17 cellular contexts compared by ENCODE assay signal in genomic region chr9:131092030-131092429, GRCh38. TPM values are rescaled to one million over a fixed set of nuclear protein-coding genes. Genes with fewer than 3 reads are reported as not detected.
DNase-seq lines count a peak whose midpoint lies in the region; ATAC-seq and TF ChIP-seq lines count a peak whose summit lies in the region.
"Had no signal": no experiment of that assay in that cellular context is flagged by ENCODE, and none has a peak within 500 bp of the region (broad histone marks: within the 10 kb centered on the region; RNA-seq: fewer than 3 reads in every experiment).

No MANE protein-coding gene starts in this region.

- H3K14ac ChIP-seq in trophoblast cell (ENCODE audit: low read length) = no peak overlapping the region

- intact Hi-C loops in breast epithelium (cut with DNase I; ENCODE audit: low total_unique reads) = no loop called here
- intact Hi-C loops in mammary epithelial cell (cut with micrococcal nuclease) = no loop called here

- H3K4me3 Mint-ChIP-seq in WTC11 = no peak overlapping the region
- no peak overlapping the region for H3K4me3 Mint-ChIP-seq in activated CD4-positive, alpha-beta memory T cell treated with anti-CD3 and anti-CD28 coated beads, Interleukin-2, amount 10 ng/mL, durations not matched to agents 7 days and 5 days
- H3K4me3 Mint-ChIP-seq: CD8-positive, alpha-beta T cell had no signal

- no peak overlapping the region for H2AFZ ChIP-seq in mammary epithelial cell (ENCODE audit: low read depth, low read length)
- H2AFZ ChIP-seq in trophoblast cell (ENCODE audit: insufficient read depth, low read length, poor library complexity) = no peak overlapping the region

- H3K4me1 ChIP-seq in breast epithelium = no peaks in the 10 kb centered on the region
- peaks cover 8% of the 10 kb centered on the region for H3K4me1 ChIP-seq in mammary epithelial cell (ENCODE audit: insufficient read depth, low read length)
- H3K4me1 ChIP-seq in iPS-15b (ENCODE audit: control insufficient read depth, insufficient read depth, low read length) = no peaks in the 10 kb centered on the region
- H3K4me1 ChIP-seq in trophoblast cell (ENCODE audit: control insufficient read depth in 1 of 2, insufficient read depth in 2 of 2, low read length in 2 of 2) = peaks cover 27 to 37% of the 10 kb centered on the region in 2 experiments

- peaks cover 6% of the 10 kb centered on the region for H3K27me3 Mint-ChIP-seq in WTC11 (ENCODE audit: low read depth)
- peaks cover 24% of the 10 kb centered on the region for H3K27me3 Mint-ChIP-seq in activated CD4-positive, alpha-beta memory T cell treated with anti-CD3 and anti-CD28 coated beads, Interleukin-2, amount 10 ng/mL, durations not matched to agents 7 days and 5 days

- H3K4me3 ChIP-seq in breast epithelium (no peak overlapping the region), mammary epithelial cell (replicated peaks in 1 of 3; ENCODE audit: insufficient read depth in 1 of 3, low read depth in 2 of 3, low read length in 3 of 3) (no peak overlapping the region), iPS-15b (ENCODE audit: low read depth, low read length) (no peak overlapping the region), trophoblast cell (ENCODE audit: low read depth, low read length) (no peak overlapping the region)
- H3K4me3 ChIP-seq: BLaER1, GM12878, HAP-1 had no signal

- TF ChIP-seq POLR2A in breast epithelium (IDR thresholded peaks at IDR 0.05) = no peak

- H3K36me3 ChIP-seq in breast epithelium = no peaks in the 10 kb centered on the region
- H3K36me3 ChIP-seq in mammary epithelial cell (ENCODE audit: insufficient read depth, low read length) = no peaks in the 10 kb centered on the region
- no peaks in the 10 kb centered on the region for H3K36me3 ChIP-seq in iPS-15b (ENCODE audit: control insufficient read depth, insufficient read depth, low read length)
- H3K36me3 ChIP-seq in trophoblast cell (ENCODE audit: control insufficient read depth in 1 of 2, insufficient read depth in 2 of 2, low read length in 2 of 2) = no peaks in the 10 kb centered on the region
- H3K36me3 ChIP-seq: BLaER1, HAP-1 had no signal

- in situ Hi-C loops in mammary epithelial cell (cut with MboI; ENCODE audit: low sequenced_read_pairs in 2 of 2) = no loop called here

- no peak overlapping the region for H4K8ac ChIP-seq in trophoblast cell (ENCODE audit: low read depth, low read length)

- no peak for TF ChIP-seq CTCF in breast epithelium (IDR thresholded peaks at IDR 0.05)
- no peak for TF ChIP-seq CTCF in mammary epithelial cell (conservative IDR thresholded peaks at IDR 0.05 in 1 of 2, IDR thresholded peaks at IDR 0.05 in 1 of 2; ENCODE audit: extremely low read depth in 1 of 2, insufficient read depth in 1 of 2, low read depth in 1 of 2, low read length in 2 of 2)
- TF ChIP-seq CTCF in WTC11 (IDR thresholded peaks at IDR 0.05) = no peak

- no peak overlapping the region for H4K91ac ChIP-seq in trophoblast cell (ENCODE audit: low read depth, low read length)

- H2AK5ac ChIP-seq in trophoblast cell (ENCODE audit: low read length) = no peak overlapping the region

- no peak overlapping the region for H4K12ac ChIP-seq in trophoblast cell (ENCODE audit: low read depth, low read length)

- no peaks in the 10 kb centered on the region for H3K79me2 ChIP-seq in mammary epithelial cell (ENCODE audit: insufficient read depth, low read length)
- H3K79me2 ChIP-seq in trophoblast cell (ENCODE audit: control insufficient read depth, insufficient read depth, low read length, poor library complexity) = peaks cover 3% of the 10 kb centered on the region

- no peak overlapping the region for H3K23ac ChIP-seq in trophoblast cell (ENCODE audit: low read length)

- H2BK120ac ChIP-seq in trophoblast cell (ENCODE audit: insufficient read depth, low read length, poor library complexity) = peak overlapping the region; percentile 1

- peak overlapping the region; percentile 7 to 23 for H3K27ac ChIP-seq in breast epithelium
- no peak overlapping the region for H3K27ac ChIP-seq in mammary epithelial cell (ENCODE audit: insufficient read depth, low read depth, low read length)
- peak overlapping the region; percentile 65 for H3K27ac ChIP-seq in trophoblast cell (ENCODE audit: low read depth, low read length)
- no peak overlapping the region for H3K27ac ChIP-seq in substantia nigra (ENCODE audit: low read depth, low read length, poor library complexity, severe bottlenecking)
- H3K27ac ChIP-seq: BLaER1 had no signal

- no peaks in the 10 kb centered on the region for H3K36me3 Mint-ChIP-seq in WTC11
- H3K36me3 Mint-ChIP-seq in activated CD4-positive, alpha-beta memory T cell treated with anti-CD3 and anti-CD28 coated beads, Interleukin-2, amount 10 ng/mL, durations not matched to agents 7 days and 5 days (ENCODE audit: low read depth) = peaks cover 2% of the 10 kb centered on the region
- H3K36me3 Mint-ChIP-seq: CD8-positive, alpha-beta T cell had no signal

- H3K27me3 ChIP-seq in breast epithelium = peaks cover 0 to 14% of the 10 kb centered on the region in 2 donors
- H3K27me3 ChIP-seq in mammary epithelial cell (ENCODE audit: insufficient read depth, low read length) = peaks cover 2% of the 10 kb centered on the region
- H3K27me3 ChIP-seq in iPS-15b (ENCODE audit: control insufficient read depth, insufficient read depth, low read length) = no peaks in the 10 kb centered on the region
- H3K27me3 ChIP-seq in trophoblast cell (ENCODE audit: insufficient read depth, low read length) = no peaks in the 10 kb centered on the region

- dilution Hi-C loops in mammary epithelial cell (cut with HindIII; ENCODE audit: low sequenced_read_pairs) = no loop called here

- no peaks in the 10 kb centered on the region for H3K9me3 Mint-ChIP-seq in WTC11
- H3K9me3 Mint-ChIP-seq in activated CD4-positive, alpha-beta memory T cell treated with anti-CD3 and anti-CD28 coated beads, Interleukin-2, amount 10 ng/mL, durations not matched to agents 7 days and 5 days = no peaks in the 10 kb centered on the region
- H3K9me3 Mint-ChIP-seq: CD8-positive, alpha-beta T cell had no signal

- WGBS in mammary epithelial cell (ENCODE audit: low coverage, missing lambda C conversion rate) = 81% methylated on average over 6 of the region's 6 CpGs
- WGBS in trophoblast cell (ENCODE audit: extremely low coverage, insufficient coverage, insufficient read length) = no CpG with 5 or more reads among the region's 6 CpGs

- no peak overlapping the region for H3K18ac ChIP-seq in trophoblast cell (ENCODE audit: low read length)

- H3K4me1 Mint-ChIP-seq in WTC11 = peaks cover 11% of the 10 kb centered on the region
- H3K4me1 Mint-ChIP-seq in activated CD4-positive, alpha-beta memory T cell treated with anti-CD3 and anti-CD28 coated beads, Interleukin-2, amount 10 ng/mL, durations not matched to agents 7 days and 5 days = peaks cover 6% of the 10 kb centered on the region

- H4K20me1 ChIP-seq in mammary epithelial cell (ENCODE audit: insufficient read depth, low read length) = no peaks in the 10 kb centered on the region
- H4K20me1 ChIP-seq: BLaER1 had no signal

- POLR2A ChIA-PET in WTC11 (lab: Charles Lee) = interaction anchor here (1.2 kb wide), 1 partner anchor 17 kb away, joined by 3 read pairs; no protein-coding TSS in a partner anchor
- POLR2A ChIA-PET in activated CD4-positive, alpha-beta memory T cell treated with anti-CD3 and anti-CD28 coated beads, Interleukin-2, amount 10 ng/mL, durations not matched to agents 7 days and 5 days (lab: Charles Lee) = interaction anchor here (0.8 kb wide), 1 partner anchor 33 kb away, joined by 3 read pairs; no protein-coding TSS in a partner anchor

- H3K9ac ChIP-seq in mammary epithelial cell (ENCODE audit: insufficient read depth, low read length) (no peak overlapping the region), iPS-15b (ENCODE audit: low read depth, low read length) (peak overlapping the region; percentile 2), trophoblast cell (ENCODE audit: low read length) (no peak overlapping the region)
- H3K9ac ChIP-seq: BLaER1 had no signal

- BruUV-seq in mammary epithelial cell (replicated peaks; lab: Mats Ljungman, UMichigan) = no TSS peak

- CTCF ChIA-PET in mammary epithelial cell (lab: Charles Lee; ENCODE audit: low non-redundant PET) (no interaction called here), WTC11 (lab: Charles Lee) (no interaction called here)
- CTCF ChIA-PET in activated CD4-positive, alpha-beta memory T cell treated with anti-CD3 and anti-CD28 coated beads, Interleukin-2, amount 10 ng/mL, durations not matched to agents 7 days and 5 days (lab: Charles Lee) = no interaction called here

- H3K9me3 ChIP-seq in breast epithelium (no peaks in the 10 kb centered on the region), mammary epithelial cell (replicated peaks; ENCODE audit: insufficient read depth, low read length) (no peaks in the 10 kb centered on the region), iPS-15b (ENCODE audit: control insufficient read depth, insufficient read depth, low read length) (no peaks in the 10 kb centered on the region), trophoblast cell (ENCODE audit: insufficient read depth, low read depth, low read length) (no peaks in the 10 kb centered on the region)
- H3K9me3 ChIP-seq: BLaER1, HAP-1 had no signal

- ATAC-seq in WTC11 = no peak
- no peak for ATAC-seq in HG03342 (IDR thresholded peaks at IDR 0.05; ENCODE audit: unreplicated experiment)
- ATAC-seq: CD8-positive, alpha-beta T cell; GM12878 had no signal

- H3K4me2 ChIP-seq in mammary epithelial cell (ENCODE audit: insufficient read depth, low read depth, low read length) (no peak overlapping the region), trophoblast cell (ENCODE audit: low read length) (peak overlapping the region; percentile 2)
- H3K4me2 ChIP-seq: BLaER1 had no signal

- no peak overlapping the region for H2BK5ac ChIP-seq in trophoblast cell (ENCODE audit: low read depth, low read length, poor library complexity)

- H3K27ac Mint-ChIP-seq in WTC11 = peak overlapping the region; percentile 54; the same call in 1 of the 2 replicates
- H3K27ac Mint-ChIP-seq in activated CD4-positive, alpha-beta memory T cell treated with anti-CD3 and anti-CD28 coated beads, Interleukin-2, amount 10 ng/mL, durations not matched to agents 7 days and 5 days = no peak overlapping the region
- H3K27ac Mint-ChIP-seq: CD8-positive, alpha-beta T cell had no signal

- H3K79me1 ChIP-seq in trophoblast cell (ENCODE audit: low read length) = peaks cover 14% of the 10 kb centered on the region

- H2BK12ac ChIP-seq in trophoblast cell (ENCODE audit: low read length) = no peak overlapping the region

- DNase-seq in breast epithelium (ENCODE audit: low spot score in 2 of 2) (no peak), mammary epithelial cell (no peak), WTC11 (ENCODE audit: low spot score) (no peak), trophoblast cell (peak in 1 of 2 donors; percentile 23), substantia nigra (lab: John Stamatoyannopoulos, UW) (no peak)
- DNase-seq in activated CD4-positive, alpha-beta memory T cell treated with anti-CD3 and anti-CD28 coated beads, Interleukin-2, amount 10 ng/mL, durations not matched to agents 7 days and 5 days = no peak
- DNase-seq: 8988T; CD8-positive, alpha-beta T cell; DMS 273 treated with DMSO at 0.1 percent for 48 hours; DMS53; DND-41; EL had no signal

- no peak overlapping the region for H3K4ac ChIP-seq in trophoblast cell (ENCODE audit: low read depth, low read length)

RNA-seq across cellular contexts. Expression of gene AIF1L, which starts 4.3 kb away (rescaled TPM):
- total RNA-seq in breast epithelium = 10 to 100 TPM; 12.5 to 33.8 (median 22.5) TPM
- 10 to 100 TPM in 1 of 2 donors, 1 to 10 TPM in 1; 5.2 to 10.7 TPM for total RNA-seq in mammary epithelial cell
- 5.8 TPM for polyA plus RNA-seq in mammary epithelial cell
- polyA minus RNA-seq in mammary epithelial cell = 10.3 TPM
- 103 to 109 TPM (median 106 TPM) in 3 replicates for total RNA-seq in WTC11 (2021)
- polyA plus RNA-seq in trophoblast cell (2013) = 52.7 and 54.3 TPM in 2 replicates
- under 1 TPM; 0.30 to 0.50 TPM for total RNA-seq in activated CD4-positive, alpha-beta memory T cell treated with anti-CD3 and anti-CD28 coated beads, Interleukin-2, amount 10 ng/mL, durations not matched to agents 7 days and 5 days
- total RNA-seq: CD8-positive, alpha-beta T cell had no signal

RNA-seq across cellular contexts. Expression of gene NUP214, which starts 33.4 kb away (rescaled TPM):
- total RNA-seq in breast epithelium = 10 to 100 TPM; 37.4 to 47.5 (median 40.0) TPM
- 10 to 100 TPM; 17.2 to 42.5 TPM for total RNA-seq in mammary epithelial cell
- 5.8 TPM for polyA plus RNA-seq in mammary epithelial cell
- 66.7 TPM for polyA minus RNA-seq in mammary epithelial cell
- 39.9 to 42.8 TPM (median 41.8 TPM) in 3 replicates for total RNA-seq in WTC11 (2021)
- 36.8 and 37.2 TPM in 2 replicates for polyA plus RNA-seq in trophoblast cell (2013)
- total RNA-seq in activated CD4-positive, alpha-beta memory T cell treated with anti-CD3 and anti-CD28 coated beads, Interleukin-2, amount 10 ng/mL, durations not matched to agents 7 days and 5 days = 10 to 100 TPM; 43.8 to 51.3 TPM

Comparison
In these comparisons a context has a peak if more than half of its experiments do, and no peak if none do; other contexts are left out.
1. H3K27ac ChIP-seq: peak in breast epithelium (2 of 2) and trophoblast cell (single experiment); none in mammary epithelial cell (single experiment) and substantia nigra (single experiment).
2. RNA of gene AIF1L, which starts 4.3 kb away (total RNA-seq): 103 to 109 TPM in WTC11, 12.5 to 33.8 TPM in breast epithelium and 5.2 to 10.7 TPM in mammary epithelial cell; 0.30 to 0.50 TPM in activated CD4-positive, alpha-beta memory T cell treated with anti-CD3 and anti-CD28 coated beads, Interleukin-2, amount 10 ng/mL, durations not matched to agents 7 days and 5 days; every median in the first group is over 4 times any median in the second.